28 cellular contexts compared by ENCODE assay signal in genomic region chr3:53712817-53713388, GRCh38.
DNase-seq lines count a peak whose midpoint lies in the region; ATAC-seq and TF ChIP-seq lines count a peak whose summit lies in the region.
"Had no signal": no experiment of that assay in that cellular context is flagged by ENCODE, and none has a peak within 500 bp of the region (broad histone marks: within the 10 kb centered on the region; RNA-seq: fewer than 3 reads in every experiment).

No MANE protein-coding gene starts in this region.

- H3K36me3 ChIP-seq in left ventricle myocardium inferior, result no peaks in the 10 kb centered on the region
- H3K36me3 ChIP-seq: esophagus muscularis mucosa, spleen, tibial nerve had no signal

- no peak overlapping the region for H3K4me3 Mint-ChIP-seq in activated T-helper 2 cell treated with anti-CD3 and anti-CD28 coated beads, Interferon-gamma antibody, Interleukin-2, Interleukin-4, amounts not matched to agents 10 μg/mL and 5 μg/mL and 100 μg/mL, durations not matched to agents 14 hours and 24 hours and 36 hours (ENCODE audit: low read depth)
- H3K4me3 Mint-ChIP-seq: activated CD4-positive, alpha-beta T cell treated with anti-CD3 and anti-CD28 coated beads, Interleukin-2, amount 10 ng/mL, durations not matched to agents 24 days and 14 days; activated naive CD8-positive, alpha-beta T cell treated with anti-CD3 and anti-CD28 coated beads, Interleukin-2, amount 50 U/mL, for 24 hours; effector memory CD8-positive, alpha-beta T cell; IgD-negative memory B cell; memory B cell; stimulated activated naive CD8-positive, alpha-beta T cell treated with anti-CD3 and anti-CD28 coated beads, Interleukin-15, Interleukin-2, amounts not matched to agents 100 ng/mL and 50 ng/mL, for 24 hours had no signal

- H3K27ac Mint-ChIP-seq in activated T-helper 2 cell treated with anti-CD3 and anti-CD28 coated beads, Interferon-gamma antibody, Interleukin-2, Interleukin-4, amounts not matched to agents 10 μg/mL and 5 μg/mL and 100 μg/mL, durations not matched to agents 14 hours and 24 hours and 36 hours, result peak overlapping the region; percentile 74
- H3K27ac Mint-ChIP-seq: activated CD4-positive, alpha-beta T cell treated with anti-CD3 and anti-CD28 coated beads, Interleukin-2, amount 10 ng/mL, durations not matched to agents 24 days and 14 days; activated naive CD8-positive, alpha-beta T cell treated with anti-CD3 and anti-CD28 coated beads, Interleukin-2, amount 50 U/mL, for 24 hours; effector memory CD8-positive, alpha-beta T cell; IgD-negative memory B cell; memory B cell; stimulated activated naive CD8-positive, alpha-beta T cell treated with anti-CD3 and anti-CD28 coated beads, Interleukin-15, Interleukin-2, amounts not matched to agents 100 ng/mL and 50 ng/mL, for 24 hours had no signal

- intact Hi-C loops in left ventricle myocardium inferior (cut with micrococcal nuclease) (loop anchor here (10.0 kb wide), 1 partner anchor 408 kb away; no protein-coding TSS in a partner anchor), left cardiac atrium (cut with DNase I) (loop anchor here in 1 of 2 donors (5.0 to 10.0 kb wide), 2 partner anchors 338 to 411 kb away; no protein-coding TSS in a partner anchor)
- intact Hi-C loops in activated T-helper 2 cell treated with anti-CD3 and anti-CD28 coated beads, Interferon-gamma antibody, Interleukin-2, Interleukin-4, amounts not matched to agents 10 μg/mL and 5 μg/mL and 100 μg/mL, durations not matched to agents 14 hours and 24 hours and 36 hours (cut with micrococcal nuclease), result loop anchor here (1.0 to 5.0 kb wide), 2 partner anchors 36 to 40 kb away; no protein-coding TSS in a partner anchor

- H3K9me3 ChIP-seq in left ventricle myocardium inferior (replicated peaks), result no peaks in the 10 kb centered on the region
- H3K9me3 ChIP-seq: body of pancreas, esophagus muscularis mucosa, spleen, tibial nerve had no signal

- H3K27ac ChIP-seq in left ventricle myocardium inferior (replicated peaks), result peak overlapping the region; percentile 85
- no peak overlapping the region for H3K27ac ChIP-seq in substantia nigra (ENCODE audit: low read depth, low read length, poor library complexity, severe bottlenecking)
- H3K27ac ChIP-seq: body of pancreas, esophagus muscularis mucosa, tibial nerve had no signal

- no peak overlapping the region for H3K4me3 ChIP-seq in left ventricle myocardium inferior
- H3K4me3 ChIP-seq: body of pancreas, esophagus muscularis mucosa, spleen, tibial nerve had no signal

- DNase-seq in left ventricle myocardium inferior, result no peak
- DNase-seq in left cardiac atrium, result no peak
- DNase-seq in activated T-helper 2 cell treated with anti-CD3 and anti-CD28 coated beads, Interferon-gamma antibody, Interleukin-2, Interleukin-4, amounts not matched to agents 10 μg/mL and 5 μg/mL and 100 μg/mL, durations not matched to agents 14 hours and 24 hours and 36 hours (ENCODE audit: low spot score), result no peak
- DNase-seq in NCI-H69 (lab: John Stamatoyannopoulos, UW), result no peak
- no peak for DNase-seq in substantia nigra (lab: John Stamatoyannopoulos, UW)
- no peak for DNase-seq in NCI-H2029 treated with DMSO at 0.1 percent for 48 hours (lab: John Stamatoyannopoulos, UW)
- DNase-seq: activated CD4-positive, alpha-beta T cell treated with anti-CD3 and anti-CD28 coated beads, Interleukin-2, amount 10 ng/mL, durations not matched to agents 24 days and 14 days; activated CD8-positive, alpha-beta memory T cell treated with anti-CD3 and anti-CD28 coated beads, Interleukin-2, amount 50 U/mL, for 4 hours; activated gamma-delta T cell; activated naive CD8-positive, alpha-beta T cell treated with anti-CD3 and anti-CD28 coated beads, Interleukin-2, amount 50 U/mL, for 24 hours; body of pancreas; DMS53; effector memory CD8-positive, alpha-beta T cell; GDM1; kidney; NCI-H1105; NCI-H2081; occipital lobe; spleen; stimulated activated CD4-positive, alpha-beta T cell treated with anti-CD3 and anti-CD28 coated beads, Interleukin-4, amount 100 ng/mL, for 1 hour had no signal

- H3K27me3 ChIP-seq in left ventricle myocardium inferior (ENCODE audit: low read depth), result no peaks in the 10 kb centered on the region
- H3K27me3 ChIP-seq: body of pancreas, esophagus muscularis mucosa, spleen, tibial nerve had no signal

- H3K4me1 ChIP-seq in left ventricle myocardium inferior, result peaks cover 64% of the 10 kb centered on the region

- no peak for ATAC-seq in left cardiac atrium
- ATAC-seq in HG02763 (IDR thresholded peaks at IDR 0.05; ENCODE audit: unreplicated experiment), result peak; percentile 62
- ATAC-seq in GM19035 (IDR thresholded peaks at IDR 0.05; ENCODE audit: unreplicated experiment), result no peak
- ATAC-seq: activated naive CD8-positive, alpha-beta T cell treated with anti-CD3 and anti-CD28 coated beads, Interleukin-2, amount 50 U/mL, for 24 hours; body of pancreas; effector memory CD8-positive, alpha-beta T cell; Panc1 had no signal

- no peaks in the 10 kb centered on the region for H3K27me3 Mint-ChIP-seq in activated T-helper 2 cell treated with anti-CD3 and anti-CD28 coated beads, Interferon-gamma antibody, Interleukin-2, Interleukin-4, amounts not matched to agents 10 μg/mL and 5 μg/mL and 100 μg/mL, durations not matched to agents 14 hours and 24 hours and 36 hours (ENCODE audit: low read depth)
- H3K27me3 Mint-ChIP-seq: activated naive CD8-positive, alpha-beta T cell treated with anti-CD3 and anti-CD28 coated beads, Interleukin-2, amount 50 U/mL, for 24 hours; effector memory CD8-positive, alpha-beta T cell; memory B cell; stimulated activated naive CD8-positive, alpha-beta T cell treated with anti-CD3 and anti-CD28 coated beads, Interleukin-15, Interleukin-2, amounts not matched to agents 100 ng/mL and 50 ng/mL, for 24 hours had no signal

- no peaks in the 10 kb centered on the region for H3K9me3 Mint-ChIP-seq in activated T-helper 2 cell treated with anti-CD3 and anti-CD28 coated beads, Interferon-gamma antibody, Interleukin-2, Interleukin-4, amounts not matched to agents 10 μg/mL and 5 μg/mL and 100 μg/mL, durations not matched to agents 14 hours and 24 hours and 36 hours
- H3K9me3 Mint-ChIP-seq: activated CD4-positive, alpha-beta T cell treated with anti-CD3 and anti-CD28 coated beads, Interleukin-2, amount 10 ng/mL, durations not matched to agents 24 days and 14 days; activated naive CD8-positive, alpha-beta T cell treated with anti-CD3 and anti-CD28 coated beads, Interleukin-2, amount 50 U/mL, for 24 hours; effector memory CD8-positive, alpha-beta T cell; IgD-negative memory B cell; memory B cell; stimulated activated naive CD8-positive, alpha-beta T cell treated with anti-CD3 and anti-CD28 coated beads, Interleukin-15, Interleukin-2, amounts not matched to agents 100 ng/mL and 50 ng/mL, for 24 hours had no signal

- TF ChIP-seq CTCF in left ventricle myocardium inferior (IDR thresholded peaks at IDR 0.05; ENCODE audit: borderline replicate concordance), result no peak

- H3K4me1 Mint-ChIP-seq in activated T-helper 2 cell treated with anti-CD3 and anti-CD28 coated beads, Interferon-gamma antibody, Interleukin-2, Interleukin-4, amounts not matched to agents 10 μg/mL and 5 μg/mL and 100 μg/mL, durations not matched to agents 14 hours and 24 hours and 36 hours (ENCODE audit: low read depth), result peaks cover 58% of the 10 kb centered on the region

- H3K36me3 Mint-ChIP-seq in activated T-helper 2 cell treated with anti-CD3 and anti-CD28 coated beads, Interferon-gamma antibody, Interleukin-2, Interleukin-4, amounts not matched to agents 10 μg/mL and 5 μg/mL and 100 μg/mL, durations not matched to agents 14 hours and 24 hours and 36 hours (ENCODE audit: low read depth), result no peaks in the 10 kb centered on the region
- H3K36me3 Mint-ChIP-seq: IgD-negative memory B cell, memory B cell had no signal
